20 cellular contexts compared by ENCODE assay signal in the genomic region with DNA sequence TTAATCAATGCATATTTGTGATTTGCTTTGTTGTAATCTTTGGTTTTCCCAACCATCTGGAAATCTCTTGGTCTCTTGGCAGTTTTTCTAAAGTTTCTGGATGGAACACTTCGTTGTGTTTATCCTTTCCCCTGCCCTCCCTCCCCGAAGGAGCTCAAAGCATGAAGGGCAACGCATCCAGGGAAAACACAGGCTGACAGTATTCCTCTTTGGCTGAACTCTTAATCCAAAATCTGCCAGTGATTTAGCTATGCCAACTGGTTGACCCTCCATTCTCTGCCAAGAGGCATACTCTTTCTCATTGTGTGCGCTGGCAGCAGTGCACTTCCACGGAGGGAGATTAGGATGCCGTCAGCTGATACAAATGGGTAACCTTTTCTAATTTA. TPM values are rescaled to one million over a fixed set of nuclear protein-coding genes. Genes with fewer than 3 reads are reported as not detected.
DNase-seq lines count a peak whose midpoint lies in the region; ATAC-seq and TF ChIP-seq lines count a peak whose summit lies in the region.
"Had no signal": no experiment of that assay in that cellular context is flagged by ENCODE, and none has a peak within 500 bp of the region (broad histone marks: within the 10 kb centered on the region; RNA-seq: fewer than 3 reads in every experiment).

No MANE protein-coding gene starts in this region.

- H3K4me1 Mint-ChIP-seq in activated naive CD8-positive, alpha-beta T cell treated with anti-CD3 and anti-CD28 coated beads for 36 hours: peaks cover 12% of the 10 kb centered on the region

- intact Hi-C loops in left cardiac atrium (cut with DNase I): no loop called here
- intact Hi-C loops in sciatic nerve (cut with DNase I): no loop called here

- no peak for TF ChIP-seq CTCF in VCaP (conservative IDR thresholded peaks at IDR 0.05)

- peaks cover 11% of the 10 kb centered on the region for H3K36me3 Mint-ChIP-seq in activated naive CD8-positive, alpha-beta T cell treated with anti-CD3 and anti-CD28 coated beads for 36 hours

- DNase-seq in cerebellar cortex (ENCODE audit: low spot score): peak; percentile 71
- DNase-seq in left cardiac atrium: no peak
- no peak for DNase-seq in sciatic nerve (ENCODE audit: low spot score)
- no peak for DNase-seq in stimulated activated CD4-positive, alpha-beta T cell treated with anti-CD3 and anti-CD28 coated beads, Interleukin-1b, Interleukin-23, amount 100 ng/mL, for 48 hours
- DNase-seq in activated naive CD8-positive, alpha-beta T cell treated with anti-CD3 and anti-CD28 coated beads for 36 hours: no peak
- DNase-seq: BE2C; DND-41; GF-D8; GOT3; HFFc6; KBM-7; NCI-H1092; NCI-H1694 treated with DMSO at 0.1 percent for 48 hours; NCI-H69; NK-92 treated with Interleukin-12 subunit alpha and Interleukin-12 subunit beta, amount 100 ng/mL, for 24 hours; OCI-M1 had no signal

- H3K4me3 Mint-ChIP-seq in activated naive CD8-positive, alpha-beta T cell treated with anti-CD3 and anti-CD28 coated beads for 36 hours: no peak overlapping the region
- H3K4me3 Mint-ChIP-seq: CD8-positive, alpha-beta T cell; HFFc6 had no signal

- ATAC-seq in left cardiac atrium (peak; percentile 52 to 88), sciatic nerve (peak; percentile 51), HG02623 (IDR thresholded peaks at IDR 0.05; ENCODE audit: unreplicated experiment) (no peak)
- ATAC-seq: CD8-positive, alpha-beta T cell had no signal

- H3K27me3 Mint-ChIP-seq in activated naive CD8-positive, alpha-beta T cell treated with anti-CD3 and anti-CD28 coated beads for 36 hours: no peaks in the 10 kb centered on the region

- H3K27ac ChIP-seq in VCaP: 0 out of 2 replicates have a peak overlapping the region, but pooled peaks have one; percentile 81
- H3K27ac ChIP-seq: RWPE1 had no signal

- no peak overlapping the region for H3K27ac Mint-ChIP-seq in activated naive CD8-positive, alpha-beta T cell treated with anti-CD3 and anti-CD28 coated beads for 36 hours
- H3K27ac Mint-ChIP-seq: CD8-positive, alpha-beta T cell; HFFc6 had no signal

- H3K9me3 Mint-ChIP-seq in activated naive CD8-positive, alpha-beta T cell treated with anti-CD3 and anti-CD28 coated beads for 36 hours: no peaks in the 10 kb centered on the region
- H3K9me3 Mint-ChIP-seq: CD8-positive, alpha-beta T cell; HFFc6 had no signal

RNA-seq across cellular contexts. Expression of gene ZBTB34, which starts 20.5 kb away (rescaled TPM):
- total RNA-seq in left cardiac atrium (1 to 10 TPM; 5.2 to 5.6 TPM), sciatic nerve (12.3 TPM)
- total RNA-seq in activated naive CD8-positive, alpha-beta T cell treated with anti-CD3 and anti-CD28 coated beads for 36 hours: 1 to 10 TPM; 4.4 to 4.7 TPM

RNA-seq across cellular contexts. Expression of gene RALGPS1, which starts 33.6 kb away (rescaled TPM):
- 10 to 100 TPM; 12.5 TPM for total RNA-seq in left cardiac atrium
- total RNA-seq in sciatic nerve: 15.1 TPM
- total RNA-seq in activated naive CD8-positive, alpha-beta T cell treated with anti-CD3 and anti-CD28 coated beads for 36 hours: 1 to 10 TPM in 1 of 2 experiments, under 1 TPM in 1; 0.56 to 1.1 TPM
